In the genomic region with DNA sequence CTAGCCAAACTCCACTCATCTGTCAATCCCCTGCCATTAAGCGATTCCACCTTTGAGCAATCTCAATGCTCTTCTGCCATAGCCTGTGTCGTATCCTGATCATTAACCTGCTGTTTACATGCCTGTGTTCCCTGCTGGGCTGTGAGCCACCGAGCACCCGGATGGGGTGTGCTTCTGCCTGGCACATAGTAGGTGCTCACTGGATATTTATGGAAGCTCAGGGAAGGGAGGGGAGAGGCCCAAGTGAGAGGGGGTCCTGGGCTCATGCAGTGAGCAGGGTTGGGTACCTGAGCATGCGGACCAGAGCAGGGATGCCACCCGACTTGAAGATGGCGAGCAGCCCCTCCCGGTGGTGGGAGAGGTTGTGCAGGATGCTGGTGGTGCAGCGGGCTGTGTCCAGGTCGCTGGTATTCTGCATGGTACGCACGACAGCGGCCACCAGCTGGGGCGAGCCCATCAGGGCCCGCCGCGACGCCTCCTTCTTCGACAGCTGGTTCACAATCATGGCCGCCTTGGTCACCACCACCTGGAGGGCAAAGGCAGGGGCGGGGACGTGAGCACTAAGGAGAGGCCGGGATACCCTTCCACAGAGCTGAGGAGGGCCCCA, we compare ENCODE assay signal across 38 cellular contexts. TPM values are rescaled to one million over a fixed set of nuclear protein-coding genes. Genes with fewer than 3 reads are reported as not detected.
"Had no signal": no experiment of that assay in that cellular context is flagged by ENCODE, and none has a peak within 500 bp of the region (broad histone marks: within the 10 kb centered on the region; RNA-seq: fewer than 3 reads in every experiment).

No MANE protein-coding gene starts in this region.

- H3K9me3 ChIP-seq: adrenal gland, body of pancreas, esophagus muscularis mucosa, heart right ventricle, left lung, lower lobe of right lung, neutrophil, ovary, sigmoid colon, thoracic aorta, uterus had no signal

- DNase-seq: activated CD4-positive, alpha-beta T cell treated with anti-CD3 and anti-CD28 coated beads for 48 hours; activated CD4-positive, alpha-beta T cell treated with anti-CD3 and anti-CD28 coated beads, Interleukin-2, amount 50 U/mL, for 48 hours; activated CD8-positive, alpha-beta memory T cell treated with anti-CD3 and anti-CD28 coated beads for 24 hours; activated effector memory CD4-positive, alpha-beta T cell treated with anti-CD3 and anti-CD28 coated beads, Interleukin-2, amount 50 U/mL, for 16 hours; activated naive CD4-positive, alpha-beta T cell treated with anti-CD3 and anti-CD28 coated beads for 36 hours; activated naive CD8-positive, alpha-beta T cell treated with anti-CD3 and anti-CD28 coated beads for 36 hours; adrenal gland; aorta; body of pancreas; cortex of kidney; effector memory CD8-positive, alpha-beta T cell; foreskin keratinocyte; heart right ventricle; lower lobe of right lung; mesendoderm; natural killer cell; ovary; sigmoid colon; small intestine; stimulated activated CD4-positive, alpha-beta T cell treated with anti-CD3 and anti-CD28 coated beads, Interleukin-4, amount 100 ng/mL, for 24 hours; trophoblast cell; uterus had no signal

- ATAC-seq: activated CD4-positive, CD25-positive, alpha-beta regulatory T cell treated with anti-CD3 and anti-CD28 coated beads, Interleukin-2, amount 50 U/mL, for 24 hours; body of pancreas; effector memory CD8-positive, alpha-beta T cell; foreskin keratinocyte; heart right ventricle; left lung; lower lobe of right lung; natural killer cell; stimulated activated effector memory CD8-positive, alpha-beta T cell treated with anti-CD3 and anti-CD28 coated beads, Interleukin-12 subunit alpha, Interleukin-12 subunit beta, amount 100 ng/mL, for 72 hours had no signal

- H3K4me1 ChIP-seq: adrenal gland had no signal

- H3K36me3 ChIP-seq: neutrophil, ovary, uterus had no signal

- H3K27me3 ChIP-seq: adrenal gland, body of pancreas, cardiac muscle cell, esophagus muscularis mucosa, foreskin keratinocyte, heart right ventricle, left lung, neutrophil, ovary, sigmoid colon, uterus had no signal

- FAIRE-seq: islet of Langerhans, small intestine had no signal

- H3K27ac ChIP-seq: adrenal gland, body of pancreas, cardiac muscle cell, esophagus muscularis mucosa, foreskin keratinocyte, heart right ventricle, left lung, lower lobe of right lung, neutrophil, ovary, sigmoid colon, thoracic aorta, uterus, VCaP had no signal

- H3K4me3 ChIP-seq: adrenal gland, body of pancreas, cardiac muscle cell, esophagus muscularis mucosa, heart right ventricle, left lung, lower lobe of right lung, ovary, sigmoid colon, thoracic aorta, uterus had no signal

RNA-seq across cellular contexts. Expression of a gene that starts 34.3 kb away (rescaled TPM):
- total RNA-seq: activated naive CD4-positive, alpha-beta T cell treated with anti-CD3 and anti-CD28 coated beads for 36 hours; activated T-helper 1 cell treated with anti-CD3 and anti-CD28 coated beads, Interleukin-12 subunit alpha, Interleukin-12 subunit beta, Interleukin-2, Interleukin-4 antibody, amounts not matched to agents 30 ng/mL and 10 ng/mL and 1 ng/mL, durations not matched to agents 14 hours and 24 hours and 36 hours; chondrocyte; mononuclear cell; natural killer cell; subcutaneous adipose tissue had no signal
- polyA plus RNA-seq: aorta had no signal

RNA-seq across cellular contexts. Expression of a gene that starts 56.7 kb away (rescaled TPM):
- total RNA-seq: activated naive CD4-positive, alpha-beta T cell treated with anti-CD3 and anti-CD28 coated beads for 36 hours; activated naive CD8-positive, alpha-beta T cell treated with anti-CD3 and anti-CD28 coated beads for 36 hours; activated T-helper 1 cell treated with anti-CD3 and anti-CD28 coated beads, Interleukin-12 subunit alpha, Interleukin-12 subunit beta, Interleukin-2, Interleukin-4 antibody, amounts not matched to agents 30 ng/mL and 10 ng/mL and 1 ng/mL, durations not matched to agents 14 hours and 24 hours and 36 hours; adrenal gland; aorta; body of pancreas; cardiac muscle cell; chondrocyte; esophagus muscularis mucosa; glomerular endothelial cell; heart right ventricle; left lung; lower lobe of right lung; mononuclear cell; natural killer cell; ovary; renal cortical epithelial cell; sigmoid colon; subcutaneous adipose tissue; T-helper 1 cell treated with Interleukin-12 subunit alpha and Interleukin-12 subunit beta and Interleukin-4 antibody, amounts not matched to agents 30 ng/mL and 1 ng/mL, for 36 hours; thoracic aorta; uterus had no signal
- polyA plus RNA-seq: adrenal gland, aorta, cardiac muscle cell, heart right ventricle, ovary, sigmoid colon had no signal
